ENCODE assay signal across 1 cellular context in genomic region chr12:57159341-57159740, GRCh38.
TF ChIP-seq lines count a peak whose summit lies in the region.

No MANE protein-coding gene starts in this region.

TF ChIP-seq in H1, 55 proteins besides CTCF, POLR2A, EP300 and RAD21:
- no peak for TF ChIP-seq KDM5A (IDR thresholded peaks at IDR 0.05; ENCODE audit: low read length)
- no peak for TF ChIP-seq CBX8 (IDR thresholded peaks at IDR 0.05; ENCODE audit: borderline replicate concordance, low read depth, low read length)
